ENCODE assay signal across 7 cellular contexts in genomic region chr9:130988400-130988747, GRCh38. TPM values are rescaled to one million over a fixed set of nuclear protein-coding genes. Genes with fewer than 3 reads are reported as not detected.
"Had no signal": no experiment of that assay in that cellular context is flagged by ENCODE, and none has a peak within 500 bp of the region (broad histone marks: within the 10 kb centered on the region; RNA-seq: fewer than 3 reads in every experiment).

No MANE protein-coding gene starts in this region.

- H3K4me1 ChIP-seq: HAP-1 had no signal

- H3K9me3 ChIP-seq: HAP-1 had no signal

- H3K4me2 ChIP-seq: GM23338 had no signal

- DNase-seq: KG1 had no signal

- H3K27ac Mint-ChIP-seq: GM23338, IgD-negative memory B cell had no signal

- H3K36me3 ChIP-seq: HAP-1 had no signal

- FAIRE-seq: HepG2 had no signal

- H3K9me3 Mint-ChIP-seq: GM23338 had no signal

- H3K36me3 Mint-ChIP-seq: IgD-negative memory B cell had no signal

- H2AFZ ChIP-seq: GM23338 had no signal

- H3K4me3 ChIP-seq: GM23338, HAP-1 had no signal

- H3K27ac ChIP-seq: HL-60 had no signal

- H3K4me3 Mint-ChIP-seq: GM23338, IgD-negative memory B cell had no signal

- ATAC-seq: GM23338, HCT116, HepG2 had no signal

RNA-seq across cellular contexts. Expression of gene LAMC3, which starts 20.6 kb away (rescaled TPM):
- polyA plus RNA-seq: IgD-negative memory B cell had no signal

RNA-seq across cellular contexts. Expression of gene FIBCD1, which starts 49.3 kb away (rescaled TPM):
- polyA plus RNA-seq: IgD-negative memory B cell had no signal
